Comparison of ENCODE assay signal across 10 cellular contexts in the genomic region with DNA sequence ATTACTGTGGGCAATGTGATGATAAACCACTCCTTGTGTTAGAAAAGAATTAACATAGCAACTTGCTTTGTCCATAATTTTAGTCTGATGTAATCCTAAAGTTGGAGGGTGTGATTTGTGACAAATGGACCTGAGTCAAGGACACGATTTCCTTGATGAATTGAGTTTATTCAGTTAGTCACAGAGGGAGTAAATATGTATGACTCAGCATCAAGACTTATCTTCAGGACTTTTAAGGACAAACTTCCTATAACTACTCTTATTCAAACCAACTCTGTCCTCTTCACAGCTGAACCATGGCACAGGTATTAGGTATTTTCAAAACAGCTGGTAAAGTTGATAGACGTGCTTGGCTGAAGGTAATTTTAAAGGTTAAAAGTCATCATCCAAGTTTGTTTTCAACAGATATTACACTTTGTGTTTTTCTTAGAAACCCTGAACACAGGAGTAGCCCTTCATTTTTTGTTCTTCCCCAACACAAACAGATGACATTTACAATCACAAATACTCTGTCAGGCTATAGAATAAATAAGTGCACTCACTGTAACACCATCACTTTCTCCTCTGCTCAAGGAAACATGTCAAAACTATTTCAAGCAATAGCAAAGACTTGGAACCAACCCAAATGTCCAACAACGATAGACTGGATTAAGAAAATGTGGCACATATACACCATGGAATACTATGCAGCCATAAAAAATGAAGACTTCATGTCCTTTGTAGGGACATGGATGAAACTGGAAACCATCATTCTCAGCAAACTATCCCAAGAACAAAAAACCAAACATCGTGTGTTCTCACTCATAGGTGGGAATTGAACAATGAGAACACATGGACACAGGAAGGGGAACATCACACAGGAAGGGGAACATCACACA. TPM values are rescaled to one million over a fixed set of nuclear protein-coding genes. Genes with fewer than 3 reads are reported as not detected.
DNase-seq lines count a peak whose midpoint lies in the region; ATAC-seq, FAIRE-seq and TF ChIP-seq lines count a peak whose summit lies in the region.
"Had no signal": no experiment of that assay in that cellular context is flagged by ENCODE, and none has a peak within 500 bp of the region (broad histone marks: within the 10 kb centered on the region; RNA-seq: fewer than 3 reads in every experiment).

No MANE protein-coding gene starts in this region.

- H3K36me3 ChIP-seq in astrocyte (ENCODE audit: insufficient read depth, low read length) (no peaks in the 10 kb centered on the region), keratinocyte (ENCODE audit: control insufficient read depth in 2 of 2, extremely low read depth in 1 of 2, insufficient read depth in 2 of 2, low read length in 2 of 2) (no peaks in the 10 kb centered on the region), testis (ENCODE audit: low read depth, missing control alignments) (no peaks in the 10 kb centered on the region)

- dilution Hi-C loops in keratinocyte (cut with MboI; ENCODE audit: extremely low pct_ligation_motif_present, low sequenced_read_pairs), result no loop called here

- H3K9me3 Mint-ChIP-seq in astrocyte (ENCODE audit: unreplicated experiment), result peaks cover 9% of the 10 kb centered on the region

- TF ChIP-seq POLR2A in testis (IDR thresholded peaks at IDR 0.05), result no peak

- H3K4me1 ChIP-seq in astrocyte (ENCODE audit: insufficient read depth, low read length), result peaks cover 17% of the 10 kb centered on the region
- H3K4me1 ChIP-seq in keratinocyte (ENCODE audit: control insufficient read depth, extremely low read depth, insufficient read depth, low read length), result peaks cover 11% of the 10 kb centered on the region
- H3K4me1 ChIP-seq in testis, result peaks cover 9% of the 10 kb centered on the region

- no peaks in the 10 kb centered on the region for H3K27me3 Mint-ChIP-seq in astrocyte (ENCODE audit: low read depth, unreplicated experiment)
- H3K27me3 Mint-ChIP-seq: activated naive CD4-positive, alpha-beta T cell treated with anti-CD3 and anti-CD28 coated beads, Interleukin-2, amount 10 ng/mL, durations not matched to agents 7 days and 5 days had no signal

- no peaks in the 10 kb centered on the region for H3K9me3 ChIP-seq in astrocyte (ENCODE audit: insufficient read depth, low read depth, low read length)
- H3K9me3 ChIP-seq in keratinocyte (ENCODE audit: control insufficient read depth, low read depth, low read length), result no peaks in the 10 kb centered on the region
- H3K9me3 ChIP-seq in testis, result no peaks in the 10 kb centered on the region

- peaks cover 84% of the 10 kb centered on the region for H3K79me2 ChIP-seq in astrocyte (ENCODE audit: insufficient read depth, low read length)
- peaks cover 49% of the 10 kb centered on the region for H3K79me2 ChIP-seq in keratinocyte (ENCODE audit: control insufficient read depth, insufficient read depth, low read length)

- H2AFZ ChIP-seq in astrocyte (ENCODE audit: low read depth, low read length) (no peak overlapping the region), keratinocyte (ENCODE audit: control insufficient read depth, low read length) (no peak overlapping the region)

- intact Hi-C loops in testis (cut with DNase I; ENCODE audit: low total_unique reads), result no loop called here

- DNase-seq in A172 (ENCODE audit: low spot score) (peak; percentile 97), H4 (ENCODE audit: low spot score) (peak; percentile 94), astrocyte (ENCODE audit: low read depth) (peak; percentile 99), keratinocyte (ENCODE audit: low read depth, low spot score) (no peak), testis (no peak)
- DNase-seq: activated naive CD4-positive, alpha-beta T cell treated with anti-CD3 and anti-CD28 coated beads, Interleukin-2, amount 10 ng/mL, durations not matched to agents 7 days and 5 days; RPMI8226 had no signal

- WGBS in testis, 2 donors, result 49 to 58% methylated on average over 4 of the region's 4 CpGs

- H3K36me3 Mint-ChIP-seq in astrocyte (ENCODE audit: low read depth, unreplicated experiment), result no peaks in the 10 kb centered on the region

- no peaks in the 10 kb centered on the region for H4K20me1 ChIP-seq in astrocyte (ENCODE audit: insufficient read depth, low read length)
- no peaks in the 10 kb centered on the region for H4K20me1 ChIP-seq in keratinocyte (ENCODE audit: control insufficient read depth, extremely low read depth, insufficient read depth, low read length)

- H3K4me2 ChIP-seq in astrocyte (ENCODE audit: low read length) (peak overlapping the region; percentile 49), keratinocyte (ENCODE audit: control insufficient read depth, extremely low read depth, insufficient read depth, low read depth, low read length) (peak overlapping the region; percentile 9)

- H3K27me3 ChIP-seq in astrocyte (ENCODE audit: insufficient read depth, low read length), result no peaks in the 10 kb centered on the region
- no peaks in the 10 kb centered on the region for H3K27me3 ChIP-seq in keratinocyte (ENCODE audit: control insufficient read depth, extremely low read depth, insufficient read depth, low read length)
- H3K27me3 ChIP-seq in testis, result no peaks in the 10 kb centered on the region

- peak overlapping the region; percentile 18 for H3K9ac ChIP-seq in astrocyte (ENCODE audit: low read length)
- no peak overlapping the region for H3K9ac ChIP-seq in keratinocyte (ENCODE audit: control insufficient read depth, extremely low read depth, insufficient read depth, low read length)

- ATAC-seq in GM18511 (IDR thresholded peaks at IDR 0.05; ENCODE audit: unreplicated experiment) (no peak), GM21529 (IDR thresholded peaks at IDR 0.05; ENCODE audit: unreplicated experiment) (no peak), HG03139 (IDR thresholded peaks at IDR 0.05; ENCODE audit: unreplicated experiment) (no peak)

- no peaks in the 10 kb centered on the region for H3K9me1 ChIP-seq in keratinocyte (ENCODE audit: control insufficient read depth, extremely low read depth, insufficient read depth, low read length)

- TF ChIP-seq CTCF in astrocyte (IDR thresholded peaks at IDR 0.05; ENCODE audit: insufficient read depth, low read depth, low read length) (no peak), keratinocyte (optimal IDR thresholded peaks at IDR 0.05 in 1 of 3, IDR thresholded peaks at IDR 0.05 in 1 of 3, conservative IDR thresholded peaks at IDR 0.05 in 1 of 3; ENCODE audit: extremely low read depth in 1 of 3, insufficient read depth in 2 of 3, low read length in 3 of 3) (no peak), testis (IDR thresholded peaks at IDR 0.05) (no peak)

- H3K4me1 Mint-ChIP-seq in astrocyte (ENCODE audit: low read depth, unreplicated experiment), result peaks cover 13% of the 10 kb centered on the region

- H3K4me3 ChIP-seq in astrocyte (ENCODE audit: insufficient read depth, low read depth, low read length) (no peak overlapping the region), keratinocyte (ENCODE audit: control insufficient read depth in 2 of 3, extremely low read depth in 1 of 3, insufficient read depth in 2 of 3, low read depth in 1 of 3, low read length in 3 of 3) (no peak overlapping the region), testis (no peak overlapping the region)

- H3K27ac Mint-ChIP-seq in astrocyte (ENCODE audit: unreplicated experiment), result peak overlapping the region; percentile 13
- H3K27ac Mint-ChIP-seq: activated naive CD4-positive, alpha-beta T cell treated with anti-CD3 and anti-CD28 coated beads, Interleukin-2, amount 10 ng/mL, durations not matched to agents 7 days and 5 days had no signal

- no peak overlapping the region for H3K4me3 Mint-ChIP-seq in astrocyte (ENCODE audit: unreplicated experiment)
- H3K4me3 Mint-ChIP-seq: activated naive CD4-positive, alpha-beta T cell treated with anti-CD3 and anti-CD28 coated beads, Interleukin-2, amount 10 ng/mL, durations not matched to agents 7 days and 5 days had no signal

- peak; percentile 99 for FAIRE-seq in astrocyte (lab: Jason Lieb, UNC)
- FAIRE-seq in keratinocyte (lab: Jason Lieb, UNC), result peak; percentile 83

- peak overlapping the region; percentile 83 for H3K27ac ChIP-seq in astrocyte (ENCODE audit: low read depth, low read length)
- peak overlapping the region; percentile 51 for H3K27ac ChIP-seq in keratinocyte (ENCODE audit: control insufficient read depth, insufficient read depth, low read length)
- no peak overlapping the region for H3K27ac ChIP-seq in testis

RNA-seq across cellular contexts. Expression of a gene that starts 54.5 kb away (rescaled TPM):
- total RNA-seq in A172 (2014; rRNA removed; shearing (Covaris generic)), result 87.5 and 154 TPM in 2 replicates
- 117 and 154 TPM in 2 replicates for total RNA-seq in H4 (2014; rRNA removed; shearing (Covaris generic))
- total RNA-seq in astrocyte (47.0 and 50.1 TPM in 2 replicates), testis (10 to 100 TPM; 75.7 to 80.5 TPM)
- polyA plus RNA-seq in keratinocyte (24.6 to 32.2 TPM (median 26.6 TPM) in 3 replicates), testis (ENCODE audit: insufficient read depth, low read depth, low replicate concordance) (36.4 TPM)
- 11.1 TPM for polyA plus RNA-seq in keratinocyte (2011; ENCODE audit: low read depth)
- 18.9 and 21.6 TPM in 2 replicates for polyA plus RNA-seq in keratinocyte (2011; cell fraction: cytosol; rRNA removed)
- 27.1 and 29.8 TPM in 2 replicates for polyA plus RNA-seq in keratinocyte (2011; cell fraction: nucleus; rRNA removed)
- polyA plus RNA-seq in keratinocyte (2012; ENCODE audit: low replicate concordance), result 36.7 and 42.2 TPM in 2 replicates
- polyA minus RNA-seq in keratinocyte, result 12.6 to 45.9 TPM (median 34.2 TPM) in 3 replicates
- 13.8 TPM for polyA minus RNA-seq in keratinocyte (2011; cell fraction: cytosol; rRNA and poly(A)+ RNA removed)
- polyA minus RNA-seq in keratinocyte (2011; cell fraction: nucleus; rRNA and poly(A)+ RNA removed), result 32.8 and 46.3 TPM in 2 replicates

Comparison
In these comparisons a context has a peak if more than half of its experiments do, and no peak if none do; other contexts are left out.
1. DNase-seq: peak in A172 (single experiment), H4 (single experiment) and astrocyte (single experiment); none in keratinocyte (single experiment) and testis (single experiment).
2. H3K27ac ChIP-seq: peak in astrocyte (single experiment) and keratinocyte (single experiment); none in testis (0 of 2).